ENCODE assay signal across 10 cellular contexts in genomic region chr5:124736111-124736813, GRCh38. TPM values are rescaled to one million over a fixed set of nuclear protein-coding genes. Genes with fewer than 3 reads are reported as not detected.
A peak's percentile ranks its signal among the peaks of the same experiment; 100 is the strongest.
DNase-seq lines count a peak whose midpoint lies in the region; ATAC-seq, FAIRE-seq and TF ChIP-seq lines count a peak whose summit lies in the region.
"Had no signal": no experiment of that assay in that cellular context is flagged by ENCODE, and none has a peak within 500 bp of the region (broad histone marks: within the 10 kb centered on the region; RNA-seq: fewer than 3 reads in every experiment).

No MANE protein-coding gene starts in this region.

- no peak for TF ChIP-seq CTCF in AG04450 (IDR thresholded peaks at IDR 0.05; ENCODE audit: low read depth, low read length)
- TF ChIP-seq CTCF in omental fat pad (IDR thresholded peaks at IDR 0.05): no peak

- H3K27me3 ChIP-seq in AG04450 (ENCODE audit: control insufficient read depth, insufficient read depth, low read length): no peaks in the 10 kb centered on the region
- no peaks in the 10 kb centered on the region; the same call in 1 of the 2 replicates for H3K27me3 ChIP-seq in HUES64 (ENCODE audit: insufficient read depth, low read length)
- no peaks in the 10 kb centered on the region for H3K27me3 ChIP-seq in muscle layer of colon (ENCODE audit: control insufficient read depth in 1 of 2, insufficient read depth in 2 of 2, low read length in 2 of 2)

- H3K4me3 ChIP-seq in AG04450 (ENCODE audit: low read depth, low read length) (peak overlapping the region; percentile 32), HUES64 (ENCODE audit: low read length) (no peak overlapping the region), muscle layer of colon (ENCODE audit: low read depth in 1 of 2, low read length in 2 of 2) (peak overlapping the region in 1 of 2 donors; percentile 46)

- no peak for ATAC-seq in omental fat pad (ENCODE audit: low FRiP score)
- ATAC-seq: effector memory CD8-positive, alpha-beta T cell had no signal

- POLR2A ChIA-PET in AG04450 (lab: Yijun Ruan, JAX) (interaction anchor here (0.6 to 1.8 kb wide), 8 partner anchors 12 to 1388 kb away, joined by 3 to 12 read pairs (median 4); no protein-coding TSS in a partner anchor), HEK293T (lab: Yijun Ruan, JAX) (interaction anchor here (1.0 to 5.0 kb wide), 4 partner anchors 12 to 107 kb away, joined by 3 to 50 read pairs (median 4); partner anchors contain the start of gene ZNF608)

- DNase-seq in AG04450 (ENCODE audit: low read depth, low spot score) (peak; percentile 84), dedifferentiated amniotic fluid mesenchymal stem cell (ENCODE audit: extremely low spot score) (peak; percentile 91), omental fat pad (ENCODE audit: low spot score) (no peak), DMS53 (lab: John Stamatoyannopoulos, UW) (no peak), HEK293T (ENCODE audit: extremely low spot score) (no peak), GM12891 (ENCODE audit: insufficient read length, low spot score) (no peak)
- DNase-seq: effector memory CD8-positive, alpha-beta T cell had no signal

- H3K36me3 ChIP-seq in HUES64 (ENCODE audit: insufficient read depth, low read length): no peaks in the 10 kb centered on the region
- no peaks in the 10 kb centered on the region for H3K36me3 ChIP-seq in muscle layer of colon (ENCODE audit: insufficient read depth, low read length)

- H3K27ac ChIP-seq in AG04450 (ENCODE audit: low read depth, low read length) (no peak overlapping the region), HUES64 (ENCODE audit: low read depth, low read length) (peak overlapping the region; percentile 94), muscle layer of colon (ENCODE audit: low read depth, low read length) (peak overlapping the region; percentile 73)

- H3K9me3 ChIP-seq in AG04450 (ENCODE audit: control insufficient read depth, insufficient read depth, low read length) (no peaks in the 10 kb centered on the region), HUES64 (ENCODE audit: insufficient read depth, low read depth, low read length) (no peaks in the 10 kb centered on the region), muscle layer of colon (ENCODE audit: low read length) (no peaks in the 10 kb centered on the region)

- H3K4me1 ChIP-seq in HUES64 (ENCODE audit: insufficient read depth, low read length) (peaks cover 93% of the 10 kb centered on the region), muscle layer of colon (ENCODE audit: insufficient read depth, low read length) (peaks cover 74% of the 10 kb centered on the region)

- WGBS in HUES64: 59% methylated on average over 6 of the region's 6 CpGs

- H3K9ac ChIP-seq in HUES64 (ENCODE audit: low read depth, low read length) (peak overlapping the region; percentile 32; the same call in 1 of the 2 replicates), muscle layer of colon (ENCODE audit: low read length) (no peak overlapping the region)

- no peak for TF ChIP-seq POLR2A in GM12891 (IDR thresholded peaks at IDR 0.05; ENCODE audit: low read depth, low read length)

- CTCF ChIA-PET in AG04450 (lab: Charles Lee) (no interaction called here), HEK293T (lab: Yijun Ruan, JAX) (interaction anchor here (1.2 to 1.3 kb wide), 2 partner anchors 11 to 14 kb away, joined by 3 to 4 read pairs; no protein-coding TSS in a partner anchor)

- FAIRE-seq in GM12891 (lab: Jason Lieb, UNC): no peak

TF ChIP-seq in HEK293T, 16 proteins besides CTCF, POLR2A, EP300 and RAD21:
- TF ChIP-seq L3MBTL2 (conservative IDR thresholded peaks at IDR 0.05) (no peak), ELF4 (IDR thresholded peaks at IDR 0.05) (no peak), FOXA1 (IDR thresholded peaks at IDR 0.05) (no peak), NFRKB (IDR thresholded peaks at IDR 0.05) (no peak), SP1 (IDR thresholded peaks at IDR 0.05) (no peak), HDGF (IDR thresholded peaks at IDR 0.05; ENCODE audit: borderline replicate concordance) (no peak), SUZ12 (IDR thresholded peaks at IDR 0.05) (no peak), ZNF384 (IDR thresholded peaks at IDR 0.05) (no peak), ARNT (IDR thresholded peaks at IDR 0.05) (no peak), CTBP1 (IDR thresholded peaks at IDR 0.05; ENCODE audit: borderline replicate concordance) (no peak), TARDBP (IDR thresholded peaks at IDR 0.05) (no peak), FOXM1 (IDR thresholded peaks at IDR 0.05; ENCODE audit: borderline replicate concordance) (no peak), BHLHE40 (IDR thresholded peaks at IDR 0.05; ENCODE audit: borderline replicate concordance) (no peak), FOXK2 (IDR thresholded peaks at IDR 0.05) (no peak), PKNOX1 (IDR thresholded peaks at IDR 0.05) (no peak), LEF1 (IDR thresholded peaks at IDR 0.05; ENCODE audit: borderline replicate concordance) (no peak)

TF ChIP-seq in GM12891, 5 proteins besides CTCF, POLR2A, EP300 and RAD21:
- TF ChIP-seq SPI1 (IDR thresholded peaks at IDR 0.05; ENCODE audit: low read depth, low read length): no peak
- no peak for TF ChIP-seq PAX5 (IDR thresholded peaks at IDR 0.05; ENCODE audit: insufficient read depth, low read length, severe bottlenecking)
- TF ChIP-seq POU2F2 (IDR thresholded peaks at IDR 0.05; ENCODE audit: low read depth, low read length): no peak
- no peak for TF ChIP-seq POLR2AphosphoS5 (IDR thresholded peaks at IDR 0.05; ENCODE audit: low read depth, low read length)
- no peak for TF ChIP-seq TAF1 (IDR thresholded peaks at IDR 0.05; ENCODE audit: low read depth, low read length)

RNA-seq across cellular contexts. Expression of gene ZNF608, which starts 10.2 kb away (rescaled TPM):
- 12.1 and 13.0 TPM in 2 replicates for polyA plus RNA-seq in AG04450 (2011; rRNA removed)
- polyA minus RNA-seq in AG04450 (2011; rRNA and poly(A)+ RNA removed): 14.9 and 16.3 TPM in 2 replicates
- polyA plus RNA-seq in HUES64 (2013, experiment 1 of 2): 30.8 TPM
- 38.7 TPM for polyA plus RNA-seq in HUES64 (2013, experiment 2 of 2)
- 10 to 100 TPM; 14.8 to 26.2 (median 20.8) TPM for total RNA-seq in omental fat pad
- 6.2 TPM for polyA plus RNA-seq in GM12891 (2012; ENCODE audit: low read depth, missing spikeins)
- polyA plus RNA-seq: CD14-positive monocyte had no signal

Comparison
In these comparisons a context has a peak if more than half of its experiments do, and no peak if none do; other contexts are left out.
1. DNase-seq: peak in AG04450 (single experiment) and dedifferentiated amniotic fluid mesenchymal stem cell (single experiment); none in omental fat pad (single experiment), DMS53 (single experiment), HEK293T (single experiment) and GM12891 (single experiment).